In genomic region chr7:92698237-92698841, GRCh38 we compare ENCODE assay signal across 8 cellular contexts.
DNase-seq lines count a peak whose midpoint lies in the region; ATAC-seq and TF ChIP-seq lines count a peak whose summit lies in the region.

No MANE protein-coding gene starts in this region.

- TF ChIP-seq CTCF in WI38 (IDR thresholded peaks at IDR 0.05; ENCODE audit: low read depth, low read length) (no peak), cardiac muscle cell (IDR thresholded peaks at IDR 0.05; ENCODE audit: low read depth, low read length) (no peak)

- ATAC-seq in activated T-cell treated with anti-CD3 and anti-CD28 coated beads, Interleukin-2, amount 50 U/mL, for 4 hours = no peak
- no peak for ATAC-seq in HG02973 (IDR thresholded peaks at IDR 0.05; ENCODE audit: unreplicated experiment)

- no peak overlapping the region for H3K9ac ChIP-seq in rectal smooth muscle tissue (ENCODE audit: low read length)

- H3K4me3 Mint-ChIP-seq in activated T-cell treated with anti-CD3 and anti-CD28 coated beads, Interleukin-2, amount 50 U/mL, for 4 hours = no peak overlapping the region

- H3K9me3 ChIP-seq in cardiac muscle cell (ENCODE audit: low read depth) = no peaks in the 10 kb centered on the region

- peaks cover 28% of the 10 kb centered on the region for H3K4me1 Mint-ChIP-seq in activated T-cell treated with anti-CD3 and anti-CD28 coated beads, Interleukin-2, amount 50 U/mL, for 4 hours (ENCODE audit: low read depth)

- H3K4me3 ChIP-seq in WI38 (ENCODE audit: low read depth, low read length) = peak overlapping the region; percentile 38
- no peak overlapping the region for H3K4me3 ChIP-seq in cardiac muscle cell
- peak overlapping the region; percentile 14 for H3K4me3 ChIP-seq in rectal smooth muscle tissue (ENCODE audit: low read length)

- H3K36me3 Mint-ChIP-seq in activated T-cell treated with anti-CD3 and anti-CD28 coated beads, Interleukin-2, amount 50 U/mL, for 4 hours (ENCODE audit: insufficient read depth) = peaks cover 35% of the 10 kb centered on the region

- H3K36me3 ChIP-seq in cardiac muscle cell (no peaks in the 10 kb centered on the region), rectal smooth muscle tissue (ENCODE audit: control insufficient read depth, insufficient read depth, low read length) (no peaks in the 10 kb centered on the region)

- peaks cover 41% of the 10 kb centered on the region for H3K4me1 ChIP-seq in cardiac muscle cell (ENCODE audit: low read depth)
- H3K4me1 ChIP-seq in rectal smooth muscle tissue (ENCODE audit: control insufficient read depth, insufficient read depth, low read length) = peaks cover 24% of the 10 kb centered on the region

- H3K27me3 ChIP-seq in cardiac muscle cell = no peaks in the 10 kb centered on the region
- H3K27me3 ChIP-seq in rectal smooth muscle tissue (ENCODE audit: control insufficient read depth, insufficient read depth, low read length) = no peaks in the 10 kb centered on the region

- H3K27me3 Mint-ChIP-seq in activated T-cell treated with anti-CD3 and anti-CD28 coated beads, Interleukin-2, amount 50 U/mL, for 4 hours (ENCODE audit: low read depth) = no peaks in the 10 kb centered on the region

- DNase-seq in DMS153 treated with DMSO at 0.1 percent for 48 hours (lab: John Stamatoyannopoulos, UW; ENCODE audit: unreplicated experiment) (peak; percentile 56), cardiac muscle cell (ENCODE audit: low read depth in 1 of 2, low spot score in 1 of 2) (peak in 1 of 2 donors; percentile 97), HK-2 (ENCODE audit: unreplicated experiment) (no peak), NCI-H345 (lab: John Stamatoyannopoulos, UW) (no peak)
- DNase-seq in activated T-cell treated with anti-CD3 and anti-CD28 coated beads, Interleukin-2, amount 50 U/mL, for 4 hours = no peak

- H3K9me3 Mint-ChIP-seq in activated T-cell treated with anti-CD3 and anti-CD28 coated beads, Interleukin-2, amount 50 U/mL, for 4 hours = peaks cover 5% of the 10 kb centered on the region

- H3K27ac ChIP-seq in cardiac muscle cell = peak overlapping the region; percentile 96
- peak overlapping the region; percentile 54 for H3K27ac ChIP-seq in rectal smooth muscle tissue (ENCODE audit: low read depth, low read length)
